Comparison of ENCODE assay signal across 8 cellular contexts in genomic region chr1:212035123-212035834, GRCh38. TPM values are rescaled to one million over a fixed set of nuclear protein-coding genes. Genes with fewer than 3 reads are reported as not detected.
DNase-seq lines count a peak whose midpoint lies in the region; ATAC-seq and TF ChIP-seq lines count a peak whose summit lies in the region.

Gene DTL, plus strand, starts transcription at chr1:212035748. Its CDS starts 143 bp downstream, at chr1:212035891.
Gene INTS7, minus strand, starts transcription at chr1:212035557. Its CDS starts 120 bp downstream, at chr1:212035437.

- CTCF ChIA-PET in activated B cell treated with CpG ODN at 0.5 μM for 24 hours (lab: Charles Lee) = interaction anchor here (0.7 to 3.1 kb wide), 22 partner anchors 14 to 979 kb away, joined by 3 to 44 read pairs (median 4); partner anchors contain the start of genes NSL1 and PACC1

- H3K36me3 ChIP-seq in smooth muscle cell (ENCODE audit: low read depth) = no peaks in the 10 kb centered on the region

- peak; percentile 90 for TF ChIP-seq CTCF in AG10803 (conservative IDR thresholded peaks at IDR 0.05; ENCODE audit: low read length)
- peak; percentile 38 for TF ChIP-seq CTCF in activated B cell treated with CpG ODN at 0.5 μM for 24 hours (IDR thresholded peaks at IDR 0.05)
- TF ChIP-seq CTCF in smooth muscle cell (IDR thresholded peaks at IDR 0.05; ENCODE audit: borderline replicate concordance, insufficient read depth, poor library complexity, severe bottlenecking) = peak; percentile 79

- H3K9me3 Mint-ChIP-seq in activated B cell treated with CpG ODN at 0.5 μM for 24 hours = no peaks in the 10 kb centered on the region

- no peaks in the 10 kb centered on the region for H3K27me3 ChIP-seq in smooth muscle cell (ENCODE audit: low read depth)

- POLR2A ChIA-PET in activated B cell treated with CpG ODN at 0.5 μM for 24 hours (lab: Charles Lee) = interaction anchor here (0.5 to 2.5 kb wide), 18 partner anchors 9 to 969 kb away, joined by 3 to 26 read pairs (median 6); partner anchors contain the start of genes ATF3, FLVCR1, NEK2 and PPP2R5A

- peak within 1 kb of the TSS; percentile 75 for H3K9ac ChIP-seq in smooth muscle cell (ENCODE audit: low read depth)

- H3K27ac ChIP-seq in caudate nucleus (ENCODE audit: low read depth, low read length) = peak within 1 kb of the TSS; percentile 97
- peak within 1 kb of the TSS; percentile 62 for H3K27ac ChIP-seq in smooth muscle cell (ENCODE audit: low read depth)

- H3K27ac Mint-ChIP-seq in activated B cell treated with CpG ODN at 0.5 μM for 24 hours = peak within 1 kb of the TSS; percentile 99

- peak within 1 kb of the TSS; percentile 99 for H2AFZ ChIP-seq in smooth muscle cell (ENCODE audit: low read depth)

- no peaks in the 10 kb centered on the region for H3F3A ChIP-seq in smooth muscle cell (ENCODE audit: low read depth)

- peak within 1 kb of the TSS; percentile 92 for H3K4me2 ChIP-seq in smooth muscle cell

- intact Hi-C loops in activated B cell treated with CpG ODN at 0.5 μM for 24 hours (cut with micrococcal nuclease) = loop anchor here (1.0 to 10.0 kb wide), 14 partner anchors 23 to 980 kb away; partner anchors contain the start of genes ANGEL2, ATF3, LPGAT1 and NSL1

- H3K4me1 Mint-ChIP-seq in activated B cell treated with CpG ODN at 0.5 μM for 24 hours = peaks cover 58% of the 10 kb centered on the region

- ATAC-seq in GM19023 (IDR thresholded peaks at IDR 0.05; ENCODE audit: unreplicated experiment) (peak; percentile 76), HG03280 (IDR thresholded peaks at IDR 0.05; ENCODE audit: unreplicated experiment) (peak; percentile 78), activated B cell treated with CpG ODN at 0.5 μM for 24 hours (ENCODE audit: low read depth) (peak; percentile 86)

- H3K4me3 Mint-ChIP-seq in activated B cell treated with CpG ODN at 0.5 μM for 24 hours = peak within 1 kb of the TSS; percentile 99

- WGBS in smooth muscle cell (ENCODE audit: low lambda C conversion rate) = under 1% methylated on average over 53 of the region's 53 CpGs

- H3K9me3 ChIP-seq in smooth muscle cell (replicated peaks; ENCODE audit: low read depth) = no peaks in the 10 kb centered on the region

- H3K36me3 Mint-ChIP-seq in activated B cell treated with CpG ODN at 0.5 μM for 24 hours (ENCODE audit: low read depth) = peaks cover 21% of the 10 kb centered on the region

- H3K4me3 ChIP-seq in AG10803 (ENCODE audit: low read length) = peak within 1 kb of the TSS; percentile 91
- H3K4me3 ChIP-seq in smooth muscle cell = peak within 1 kb of the TSS; percentile 86

- peaks cover 28% of the 10 kb centered on the region for H3K4me1 ChIP-seq in smooth muscle cell (ENCODE audit: low read depth)

- peak; percentile 98 for DNase-seq in AG10803 (ENCODE audit: low read depth)
- peak; percentile 100 for DNase-seq in NCI-H345 (lab: John Stamatoyannopoulos, UW)
- peak; percentile 93 for DNase-seq in activated B cell treated with CpG ODN at 0.5 μM for 24 hours
- DNase-seq in caudate nucleus (lab: John Stamatoyannopoulos, UW) = peak; percentile 70 to 99 (median 97)
- DNase-seq in iPS-NIHi7 (ENCODE audit: extremely low spot score) = peak; percentile 99
- peak; percentile 98 for DNase-seq in smooth muscle cell (lab: John Stamatoyannopoulos, UW; ENCODE audit: unreplicated experiment)

- peaks cover 60% of the 10 kb centered on the region for H3K79me2 ChIP-seq in smooth muscle cell (ENCODE audit: low read depth)

- no peaks in the 10 kb centered on the region for H3K27me3 Mint-ChIP-seq in activated B cell treated with CpG ODN at 0.5 μM for 24 hours

- H4K20me1 ChIP-seq in smooth muscle cell (ENCODE audit: low read depth) = peaks cover 4% of the 10 kb centered on the region

RNA-seq across cellular contexts. Expression of gene DTL, which starts in this region (rescaled TPM):
- total RNA-seq in activated B cell treated with CpG ODN at 0.5 μM for 24 hours (4.2 and 5.0 TPM in 2 replicates), smooth muscle cell (8.6 and 12.7 TPM in 2 replicates)
- 7.6 and 9.7 TPM in 2 replicates for polyA plus RNA-seq in smooth muscle cell

RNA-seq across cellular contexts. Expression of gene INTS7, which starts in this region (rescaled TPM):
- total RNA-seq in activated B cell treated with CpG ODN at 0.5 μM for 24 hours (19.1 and 19.9 TPM in 2 replicates), smooth muscle cell (7.6 and 9.5 TPM in 2 replicates)
- polyA plus RNA-seq in smooth muscle cell = 5.9 and 8.2 TPM in 2 replicates

Comparison
In these comparisons a context has a peak if more than half of its experiments do, and no peak if none do; other contexts are left out.
1. Peak in every context shown above with its lines: DNase-seq, ATAC-seq, H3K4me3 ChIP-seq and H3K27ac ChIP-seq.
2. CTCF ChIP-seq: peak in every context shown above with its lines; median percentile 90 in AG10803; 79 in smooth muscle cell; 38 in activated B cell treated with CpG ODN at 0.5 μM for 24 hours.